Comparison of ENCODE assay signal across 9 cellular contexts in the genomic region with DNA sequence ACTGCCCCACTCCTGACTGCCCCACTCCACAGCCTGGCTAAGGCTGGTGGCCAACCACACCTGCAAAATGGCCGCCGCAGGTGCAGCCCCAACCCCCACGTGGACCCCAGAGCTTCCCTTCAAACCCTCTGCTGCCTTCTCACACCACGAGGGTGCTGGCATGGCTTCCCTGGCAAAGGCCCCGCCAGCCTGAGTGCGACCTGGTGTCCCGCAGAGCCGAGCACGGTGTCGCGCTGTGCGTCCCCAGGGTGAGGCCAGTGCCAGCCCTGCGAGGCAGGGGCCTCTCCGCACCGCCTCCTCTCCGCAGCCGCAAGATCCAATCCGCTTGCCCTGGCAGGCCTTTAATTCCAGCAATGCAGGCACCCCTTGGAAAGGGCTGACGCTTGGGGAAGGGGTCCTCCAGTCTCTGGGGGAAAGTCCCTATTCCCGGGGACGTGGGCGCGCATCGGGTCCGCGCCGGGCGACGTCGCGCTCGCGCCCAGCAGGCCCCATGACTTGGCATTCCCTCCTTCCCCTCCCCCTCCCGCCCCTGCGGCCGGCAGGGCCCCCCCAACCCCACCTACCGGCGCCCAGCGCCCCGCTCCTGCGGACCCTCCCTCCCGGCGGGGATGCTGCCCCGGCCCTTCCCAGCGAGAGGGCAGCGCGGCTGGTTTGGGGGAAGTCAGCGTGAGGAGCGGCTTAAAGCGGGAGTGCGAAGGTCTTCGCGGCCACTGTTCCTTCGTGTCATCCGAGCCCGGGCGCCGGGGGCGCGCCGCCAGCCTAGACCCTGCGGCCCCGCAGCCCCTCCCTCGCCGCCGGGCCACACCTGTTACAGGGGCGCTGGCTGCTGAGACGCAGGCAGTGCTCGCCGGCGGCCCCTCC. TPM values are rescaled to one million over a fixed set of nuclear protein-coding genes. Genes with fewer than 3 reads are reported as not detected.
A peak's percentile ranks its signal among the peaks of the same experiment; 100 is the strongest.
DNase-seq lines count a peak whose midpoint lies in the region; ATAC-seq and TF ChIP-seq lines count a peak whose summit lies in the region.
"Had no signal": no experiment of that assay in that cellular context is flagged by ENCODE, and none has a peak within 500 bp of the region (broad histone marks: within the 10 kb centered on the region; RNA-seq: fewer than 3 reads in every experiment).

No MANE protein-coding gene starts in this region.

- H3K9me3 Mint-ChIP-seq in activated CD4-positive, alpha-beta T cell treated with anti-CD3 and anti-CD28 coated beads for 36 hours (ENCODE audit: low read depth), result peaks cover 4% of the 10 kb centered on the region
- H3K9me3 Mint-ChIP-seq in activated naive CD8-positive, alpha-beta T cell treated with anti-CD3 and anti-CD28 coated beads for 36 hours, result peaks cover 4% of the 10 kb centered on the region

- H3K9me3 ChIP-seq in stomach, result peaks cover 0 to 16% (median 8%) of the 10 kb centered on the region in 4 donors
- H3K9me3 ChIP-seq in PC-9 (ENCODE audit: insufficient read depth, low read depth), result peaks cover 7% of the 10 kb centered on the region; the same call in 1 of the 2 replicates

- H3K9me2 ChIP-seq in PC-9 (ENCODE audit: insufficient read depth), result no peaks in the 10 kb centered on the region

- H3F3A ChIP-seq in PC-9 (ENCODE audit: insufficient read depth, low read depth), result no peaks in the 10 kb centered on the region

- H3K27ac Mint-ChIP-seq in activated CD4-positive, alpha-beta T cell treated with anti-CD3 and anti-CD28 coated beads for 36 hours, result no peak overlapping the region
- no peak overlapping the region for H3K27ac Mint-ChIP-seq in activated naive CD8-positive, alpha-beta T cell treated with anti-CD3 and anti-CD28 coated beads for 36 hours

- no peaks in the 10 kb centered on the region; the same call in none of the 2 replicates for H4K20me1 ChIP-seq in PC-9 (ENCODE audit: insufficient read depth)

- H3K27ac ChIP-seq in stomach, result peak overlapping the region in 1 of 5 donors; percentile 46
- no peak overlapping the region for H3K27ac ChIP-seq in PC-9

- no peak for TF ChIP-seq EP300 in stomach (IDR thresholded peaks at IDR 0.05)

- DNase-seq in activated CD4-positive, alpha-beta T cell treated with anti-CD3 and anti-CD28 coated beads for 36 hours, result peak; percentile 26
- DNase-seq in activated CD4-positive, alpha-beta T cell treated with anti-CD3 and anti-CD28 coated beads for 4 hours, result no peak
- peak; percentile 12 for DNase-seq in activated naive CD8-positive, alpha-beta T cell treated with anti-CD3 and anti-CD28 coated beads for 36 hours
- DNase-seq in kidney epithelial cell (ENCODE audit: low read depth), result no peak
- DNase-seq in stomach, result peak; percentile 20
- DNase-seq in GDM1 (lab: John Stamatoyannopoulos, UW), result no peak
- DNase-seq in PC-9, result no peak
- DNase-seq: OCI-M1 had no signal

- no peak for TF ChIP-seq CTCF in kidney epithelial cell (IDR thresholded peaks at IDR 0.05; ENCODE audit: insufficient read depth, low read length, poor library complexity, severe bottlenecking)
- TF ChIP-seq CTCF in stomach (IDR thresholded peaks at IDR 0.05), result no peak
- TF ChIP-seq CTCF in PC-9 (conservative IDR thresholded peaks at IDR 0.05), result no peak

- H3K27me3 Mint-ChIP-seq in activated CD4-positive, alpha-beta T cell treated with anti-CD3 and anti-CD28 coated beads for 36 hours, result peaks cover 37% of the 10 kb centered on the region
- H3K27me3 Mint-ChIP-seq in activated naive CD8-positive, alpha-beta T cell treated with anti-CD3 and anti-CD28 coated beads for 36 hours, result peaks cover 40% of the 10 kb centered on the region

- H3K36me3 Mint-ChIP-seq in activated CD4-positive, alpha-beta T cell treated with anti-CD3 and anti-CD28 coated beads for 36 hours (ENCODE audit: low read depth), result no peaks in the 10 kb centered on the region
- peaks cover 2% of the 10 kb centered on the region for H3K36me3 Mint-ChIP-seq in activated naive CD8-positive, alpha-beta T cell treated with anti-CD3 and anti-CD28 coated beads for 36 hours

- no peak overlapping the region for H3K4me2 ChIP-seq in PC-9

- H3K4me1 Mint-ChIP-seq in activated CD4-positive, alpha-beta T cell treated with anti-CD3 and anti-CD28 coated beads for 36 hours, result peaks cover 6% of the 10 kb centered on the region
- H3K4me1 Mint-ChIP-seq in activated naive CD8-positive, alpha-beta T cell treated with anti-CD3 and anti-CD28 coated beads for 36 hours, result peaks cover 6% of the 10 kb centered on the region

- peak overlapping the region; percentile 23 for H3K4me3 Mint-ChIP-seq in activated CD4-positive, alpha-beta T cell treated with anti-CD3 and anti-CD28 coated beads for 36 hours
- H3K4me3 Mint-ChIP-seq in activated naive CD8-positive, alpha-beta T cell treated with anti-CD3 and anti-CD28 coated beads for 36 hours, result peak overlapping the region; percentile 15

- intact Hi-C loops in activated CD4-positive, alpha-beta T cell treated with anti-CD3 and anti-CD28 coated beads for 36 hours (cut with DNase I, micrococcal nuclease), result loop anchor here in 1 of 2 experiments (1.0 kb wide), 1 partner anchor 14 kb away; no protein-coding TSS in a partner anchor
- intact Hi-C loops in stomach (cut with DNase I; ENCODE audit: low total_unique reads), result no loop called here
- intact Hi-C loops in PC-9 (cut with micrococcal nuclease; ENCODE audit: unreplicated experiment), result no loop called here

- H3K4me1 ChIP-seq in stomach, result peaks cover 26 to 29% (median 28%) of the 10 kb centered on the region in 4 donors
- no peaks in the 10 kb centered on the region for H3K4me1 ChIP-seq in PC-9 (replicated peaks; ENCODE audit: insufficient read depth)

- H3K27me3 ChIP-seq in kidney epithelial cell (ENCODE audit: control insufficient read depth, insufficient read depth, low read length), result peaks cover 50% of the 10 kb centered on the region
- H3K27me3 ChIP-seq in stomach, result peaks cover 24 to 81% (median 52%) of the 10 kb centered on the region in 3 donors
- H3K27me3 ChIP-seq in PC-9 (ENCODE audit: insufficient read depth, low read depth), result peaks cover 80% of the 10 kb centered on the region

- 5 to 17% (median 11%) methylated on average over 21 to 71 of the region's 71 CpGs for WGBS in stomach, 5 donors

- no peaks in the 10 kb centered on the region for H3K79me2 ChIP-seq in PC-9 (ENCODE audit: low read depth)

- no peak overlapping the region for H2AFZ ChIP-seq in PC-9

- BruUV-seq in PC-9 (replicated peaks; lab: Mats Ljungman, UMichigan), result no TSS peak

- H3K4me3 ChIP-seq in kidney epithelial cell (ENCODE audit: low read depth, low read length), result peak overlapping the region; percentile 45
- H3K4me3 ChIP-seq in stomach, result peak overlapping the region; percentile 31 to 44 (median 40)
- H3K4me3 ChIP-seq in PC-9, result no peak overlapping the region

- H3K36me3 ChIP-seq in kidney epithelial cell (ENCODE audit: control insufficient read depth, insufficient read depth, low read length), result no peaks in the 10 kb centered on the region
- H3K36me3 ChIP-seq in stomach, result no peaks in the 10 kb centered on the region
- H3K36me3 ChIP-seq in PC-9 (ENCODE audit: low read depth), result no peaks in the 10 kb centered on the region

- CTCF ChIA-PET in activated CD4-positive, alpha-beta T cell treated with anti-CD3 and anti-CD28 coated beads for 36 hours (lab: Charles Lee), result no interaction called here
- CTCF ChIA-PET in PC-9 (lab: Charles Lee), result no interaction called here

- no peak for ATAC-seq in activated CD4-positive, alpha-beta T cell treated with anti-CD3 and anti-CD28 coated beads for 36 hours
- ATAC-seq in HG03196 (IDR thresholded peaks at IDR 0.05; ENCODE audit: unreplicated experiment), result no peak

- POLR2A ChIA-PET in activated CD4-positive, alpha-beta T cell treated with anti-CD3 and anti-CD28 coated beads for 36 hours (lab: Charles Lee), result no interaction called here
- POLR2A ChIA-PET in PC-9 (lab: Charles Lee; ENCODE audit: unreplicated experiment), result no interaction called here

- no peak for TF ChIP-seq POLR2A in stomach (IDR thresholded peaks at IDR 0.05)

RNA-seq across cellular contexts. Expression of a gene that starts 1.2 kb away (rescaled TPM):
- total RNA-seq in activated CD4-positive, alpha-beta T cell treated with anti-CD3 and anti-CD28 coated beads for 36 hours, result 1 to 10 TPM; 4.6 to 8.2 TPM
- 1 to 10 TPM; 7.7 to 8.2 TPM for total RNA-seq in activated naive CD8-positive, alpha-beta T cell treated with anti-CD3 and anti-CD28 coated beads for 36 hours
- total RNA-seq in kidney epithelial cell (178 and 203 TPM in 2 replicates), stomach (10 to 100 TPM in 1 of 5 donors, 1 to 10 TPM in 3, under 1 TPM in 1; 0.29 to 12.5 (median 3.9) TPM), PC-9 (2021) (not detected in 2 replicates)
- polyA plus RNA-seq in stomach, result 1 to 10 TPM in 1 of 3 donors, under 1 TPM in 2; 0.15 to 4.9 (median 0.63) TPM

RNA-seq across cellular contexts. Expression of a gene that starts 49.9 kb away (rescaled TPM):
- not detected for total RNA-seq in activated CD4-positive, alpha-beta T cell treated with anti-CD3 and anti-CD28 coated beads for 36 hours
- total RNA-seq in activated naive CD8-positive, alpha-beta T cell treated with anti-CD3 and anti-CD28 coated beads for 36 hours, result not detected
- 0.25 TPM in 1 of 2 replicates, not detected in the other for total RNA-seq in kidney epithelial cell
- not detected for total RNA-seq in stomach
- not detected for polyA plus RNA-seq in stomach
- total RNA-seq in PC-9 (2021), result not detected in 2 replicates

Comparison
In these comparisons a context has a peak if more than half of its experiments do, and no peak if none do; other contexts are left out.
1. DNase-seq: peak in activated CD4-positive, alpha-beta T cell treated with anti-CD3 and anti-CD28 coated beads for 36 hours (single experiment), activated naive CD8-positive, alpha-beta T cell treated with anti-CD3 and anti-CD28 coated beads for 36 hours (single experiment) and stomach (single experiment); none in activated CD4-positive, alpha-beta T cell treated with anti-CD3 and anti-CD28 coated beads for 4 hours (0 of 2), kidney epithelial cell (single experiment), GDM1 (single experiment) and PC-9 (0 of 2).
2. RNA of a gene that starts 1.2 kb away (total RNA-seq): 178 to 203 TPM in kidney epithelial cell; 7.7 to 8.2 TPM in activated naive CD8-positive, alpha-beta T cell treated with anti-CD3 and anti-CD28 coated beads for 36 hours, 4.6 to 8.2 TPM in activated CD4-positive, alpha-beta T cell treated with anti-CD3 and anti-CD28 coated beads for 36 hours, 0.29 to 12.5 TPM in stomach and not detected in PC-9; every median in the first group is over 10 times any median in the second.